In genomic region chr4:8607603-8608481, GRCh38 we compare ENCODE assay signal across 9 cellular contexts. TPM values are rescaled to one million over a fixed set of nuclear protein-coding genes. Genes with fewer than 3 reads are reported as not detected.
DNase-seq lines count a peak whose midpoint lies in the region; ATAC-seq and TF ChIP-seq lines count a peak whose summit lies in the region.
"Had no signal": no experiment of that assay in that cellular context is flagged by ENCODE, and none has a peak within 500 bp of the region (broad histone marks: within the 10 kb centered on the region; RNA-seq: fewer than 3 reads in every experiment).

No MANE protein-coding gene starts in this region.

- DNase-seq in activated CD4-positive, CD25-positive, alpha-beta regulatory T cell treated with anti-CD3 and anti-CD28 coated beads, Interleukin-2, amount 50 U/mL, for 72 hours, result peak; percentile 59
- DNase-seq in SK-N-DZ (ENCODE audit: low spot score) (peak; percentile 67), astrocyte of the spinal cord (ENCODE audit: low read depth, low spot score) (no peak), testis (peak; percentile 50), inferior parietal cortex (ENCODE audit: extremely low spot score) (no peak)
- DNase-seq in central memory CD4-positive, alpha-beta T cell, result no peak

- no peaks in the 10 kb centered on the region for H3K4me1 ChIP-seq in liver (ENCODE audit: control insufficient read depth in 4 of 4, insufficient read depth in 4 of 4, low read length in 3 of 4)
- H3K4me1 ChIP-seq in testis, result peaks cover 5% of the 10 kb centered on the region

- H3K27ac ChIP-seq in liver (ENCODE audit: low read depth in 1 of 2, low read length in 2 of 2) (no peak overlapping the region), testis (no peak overlapping the region)

- intact Hi-C loops in testis (cut with DNase I; ENCODE audit: low total_unique reads), result no loop called here

- 20% methylated on average over 42 of the region's 42 CpGs for WGBS in liver
- 12 to 17% methylated on average over 19 to 42 of the region's 42 CpGs for WGBS in testis, 2 donors

- TF ChIP-seq POLR2A in testis (IDR thresholded peaks at IDR 0.05), result no peak

- in situ Hi-C loops in astrocyte of the spinal cord (cut with HindIII; ENCODE audit: low sequenced_read_pairs), result no loop called here

- ATAC-seq in activated CD4-positive, CD25-positive, alpha-beta regulatory T cell treated with anti-CD3 and anti-CD28 coated beads, Interleukin-2, amount 50 U/mL, for 24 hours, result no peak

- H3K4me3 ChIP-seq in astrocyte of the spinal cord (ENCODE audit: low read depth, low read length), result no peak overlapping the region
- H3K4me3 ChIP-seq in liver (ENCODE audit: low read depth in 1 of 3, low read length in 3 of 3), result no peak overlapping the region
- H3K4me3 ChIP-seq in testis, result peak overlapping the region in 1 of 2 donors; percentile 29

- H3K9ac ChIP-seq in liver (ENCODE audit: low read depth in 1 of 2, low read length in 2 of 2), result no peak overlapping the region

- no peaks in the 10 kb centered on the region for H3K9me3 ChIP-seq in liver (ENCODE audit: control insufficient read depth in 4 of 4, low read length in 3 of 4)
- no peaks in the 10 kb centered on the region for H3K9me3 ChIP-seq in testis

- H3K27me3 ChIP-seq in liver (ENCODE audit: control insufficient read depth in 4 of 4, insufficient read depth in 4 of 4, low read length in 3 of 4) (no peaks in the 10 kb centered on the region), testis (no peaks in the 10 kb centered on the region)

- TF ChIP-seq RAD21 in liver (IDR thresholded peaks at IDR 0.05), result peak; percentile 62 to 72

- no peaks in the 10 kb centered on the region for H3K36me3 ChIP-seq in liver (ENCODE audit: control insufficient read depth in 4 of 4, insufficient read depth in 3 of 4, low read depth in 1 of 4, low read length in 3 of 4)
- H3K36me3 ChIP-seq in testis (ENCODE audit: low read depth, missing control alignments), result no peaks in the 10 kb centered on the region

- peak; percentile 92 for TF ChIP-seq CTCF in astrocyte of the spinal cord (IDR thresholded peaks at IDR 0.05; ENCODE audit: low read depth, low read length)
- TF ChIP-seq CTCF in liver (IDR thresholded peaks at IDR 0.05; ENCODE audit: low read depth, low read length, missing input control), result peak; percentile 74
- TF ChIP-seq CTCF in testis (IDR thresholded peaks at IDR 0.05), result peak; percentile 55 to 94 (median 82)

TF ChIP-seq in liver, 16 proteins besides CTCF, POLR2A, EP300 and RAD21:
- no peak for TF ChIP-seq RXRA (IDR thresholded peaks at IDR 0.05)
- no peak for TF ChIP-seq HNF4G (IDR thresholded peaks at IDR 0.05)
- TF ChIP-seq EGR1 (IDR thresholded peaks at IDR 0.05; ENCODE audit: low read depth in 2 of 2), result no peak
- TF ChIP-seq REST (IDR thresholded peaks at IDR 0.05), result no peak
- TF ChIP-seq ATF3 (IDR thresholded peaks at IDR 0.05), result no peak
- TF ChIP-seq HNF4A (conservative IDR thresholded peaks at IDR 0.05), result no peak
- no peak for TF ChIP-seq NR2F2 (IDR thresholded peaks at IDR 0.05)
- no peak for TF ChIP-seq YY1 (IDR thresholded peaks at IDR 0.05)
- TF ChIP-seq SP1 (IDR thresholded peaks at IDR 0.05), result no peak
- no peak for TF ChIP-seq JUND (IDR thresholded peaks at IDR 0.05)
- TF ChIP-seq FOXA2 (IDR thresholded peaks at IDR 0.05), result no peak
- TF ChIP-seq TAF1 (conservative IDR thresholded peaks at IDR 0.05), result no peak
- no peak for TF ChIP-seq ZBTB33 (IDR thresholded peaks at IDR 0.05)
- TF ChIP-seq GABPA (IDR thresholded peaks at IDR 0.05 in 1 of 2, conservative IDR thresholded peaks at IDR 0.05 in 1 of 2), result no peak
- TF ChIP-seq, protein P1, sequence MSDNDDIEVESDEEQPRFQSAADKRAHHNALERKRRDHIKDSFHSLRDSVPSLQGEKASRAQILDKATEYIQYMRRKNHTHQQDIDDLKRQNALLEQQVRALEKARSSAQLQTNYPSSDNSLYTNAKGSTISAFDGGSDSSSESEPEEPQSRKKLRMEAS (IDR thresholded peaks at IDR 0.05), result no peak
- TF ChIP-seq FOXA1 (IDR thresholded peaks at IDR 0.05), result no peak
TF ChIP-seq in liver: peak in this region for 0.

RNA-seq across cellular contexts. Expression of gene CPZ, which starts 15.3 kb away (rescaled TPM):
- polyA plus RNA-seq in SK-N-DZ (2014; cell fraction: cytosol; rRNA removed), result 0.39 and 1.0 TPM in 2 replicates
- 0.65 and 1.9 TPM in 2 replicates for polyA plus RNA-seq in SK-N-DZ (2014; cell fraction: nucleus; rRNA removed)
- total RNA-seq in liver, result 1 to 10 TPM; 1.1 to 1.8 TPM
- 1 to 10 TPM in 1 of 2 donors, under 1 TPM in 1; 0.51 to 1.6 TPM for polyA plus RNA-seq in liver
- 10 to 100 TPM in 1 of 2 donors, 1 to 10 TPM in 1; 2.0 to 10.2 TPM for total RNA-seq in testis
- polyA plus RNA-seq in testis (ENCODE audit: insufficient read depth, low read depth, low replicate concordance), result 21.9 TPM
- total RNA-seq: activated naive CD4-positive, alpha-beta T cell treated with anti-CD3 and anti-CD28 coated beads, Interleukin-2, amount 50 U/mL, for 72 hours had no signal

RNA-seq across cellular contexts. Expression of gene GPR78, which starts 27.6 kb away (rescaled TPM):
- not detected in 2 replicates for polyA plus RNA-seq in SK-N-DZ (2014; cell fraction: cytosol; rRNA removed)
- polyA plus RNA-seq in SK-N-DZ (2014; cell fraction: nucleus; rRNA removed), result 0.03 TPM in 1 of 2 replicates, not detected in the other
- not detected for total RNA-seq in liver
- polyA plus RNA-seq in liver, result not detected
- total RNA-seq in testis, result under 1 TPM; 0.39 to 0.99 TPM
- 0.34 TPM for polyA plus RNA-seq in testis (ENCODE audit: insufficient read depth, low read depth, low replicate concordance)

Comparison
In these comparisons a context has a peak if more than half of its experiments do, and no peak if none do; other contexts are left out.
1. DNase-seq: peak in activated CD4-positive, CD25-positive, alpha-beta regulatory T cell treated with anti-CD3 and anti-CD28 coated beads, Interleukin-2, amount 50 U/mL, for 72 hours (single experiment), SK-N-DZ (single experiment) and testis (single experiment); none in astrocyte of the spinal cord (single experiment), inferior parietal cortex (single experiment) and central memory CD4-positive, alpha-beta T cell (single experiment).
2. Peak in every context shown above with its lines, with median percentiles within 50 percentile points of each other: CTCF ChIP-seq.